21 cellular contexts compared by ENCODE assay signal in the genomic region with DNA sequence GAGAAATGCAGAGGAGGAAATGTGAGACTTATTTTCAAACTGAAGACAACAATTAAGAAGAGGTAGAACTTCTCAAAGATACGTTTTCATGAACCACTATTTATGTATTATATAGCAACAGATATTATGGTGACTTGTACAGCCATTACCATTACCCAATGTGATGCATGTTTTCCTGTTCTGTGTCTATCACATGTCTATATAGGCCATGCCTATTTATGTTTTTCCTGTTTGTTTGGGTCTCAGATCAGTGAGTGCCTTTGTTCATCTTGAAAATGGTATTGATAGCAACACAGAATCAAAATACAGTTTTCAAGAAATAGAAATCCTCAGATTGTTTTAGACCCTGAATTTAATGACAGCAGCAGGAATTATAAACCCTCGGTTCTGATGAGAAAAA. TPM values are rescaled to one million over a fixed set of nuclear protein-coding genes. Genes with fewer than 3 reads are reported as not detected.
DNase-seq lines count a peak whose midpoint lies in the region; FAIRE-seq and TF ChIP-seq lines count a peak whose summit lies in the region.
"Had no signal": no experiment of that assay in that cellular context is flagged by ENCODE, and none has a peak within 500 bp of the region (broad histone marks: within the 10 kb centered on the region; RNA-seq: fewer than 3 reads in every experiment).

No MANE protein-coding gene starts in this region.

- H3K9me3 ChIP-seq in esophagus squamous epithelium: no peaks in the 10 kb centered on the region
- H3K9me3 ChIP-seq: BE2C had no signal

- TF ChIP-seq CTCF in esophagus squamous epithelium (IDR thresholded peaks at IDR 0.05): no peak

- no peaks in the 10 kb centered on the region for H3K27me3 Mint-ChIP-seq in activated T-helper 2 cell treated with anti-CD3 and anti-CD28 coated beads, Interferon-gamma antibody, Interleukin-2, Interleukin-4, amounts not matched to agents 10 μg/mL and 5 μg/mL and 100 μg/mL, durations not matched to agents 14 hours and 24 hours and 36 hours (ENCODE audit: low read depth)
- H3K27me3 Mint-ChIP-seq in activated naive CD4-positive, alpha-beta T cell treated with anti-CD3 and anti-CD28 coated beads, Interleukin-2, amount 10 ng/mL, durations not matched to agents 7 days and 5 days: peaks cover 6% of the 10 kb centered on the region
- H3K27me3 Mint-ChIP-seq in activated CD4-positive, alpha-beta T cell treated with anti-CD3 and anti-CD28 coated beads, Interleukin-2, amount 10 ng/mL, durations not matched to agents 24 days and 14 days: no peaks in the 10 kb centered on the region

- peaks cover 20% of the 10 kb centered on the region for H3K4me1 Mint-ChIP-seq in activated T-helper 2 cell treated with anti-CD3 and anti-CD28 coated beads, Interferon-gamma antibody, Interleukin-2, Interleukin-4, amounts not matched to agents 10 μg/mL and 5 μg/mL and 100 μg/mL, durations not matched to agents 14 hours and 24 hours and 36 hours (ENCODE audit: low read depth)
- H3K4me1 Mint-ChIP-seq in activated naive CD4-positive, alpha-beta T cell treated with anti-CD3 and anti-CD28 coated beads, Interleukin-2, amount 10 ng/mL, durations not matched to agents 7 days and 5 days: no peaks in the 10 kb centered on the region
- no peaks in the 10 kb centered on the region for H3K4me1 Mint-ChIP-seq in activated CD4-positive, alpha-beta T cell treated with anti-CD3 and anti-CD28 coated beads, Interleukin-2, amount 10 ng/mL, durations not matched to agents 24 days and 14 days
- H3K4me1 Mint-ChIP-seq: CD4-positive, alpha-beta memory T cell had no signal

- 61 to 64% methylated on average over 2 of the region's 2 CpGs for WGBS in esophagus squamous epithelium, 2 donors

- H3K4me3 Mint-ChIP-seq in activated T-helper 2 cell treated with anti-CD3 and anti-CD28 coated beads, Interferon-gamma antibody, Interleukin-2, Interleukin-4, amounts not matched to agents 10 μg/mL and 5 μg/mL and 100 μg/mL, durations not matched to agents 14 hours and 24 hours and 36 hours (ENCODE audit: low read depth): no peak overlapping the region
- H3K4me3 Mint-ChIP-seq in activated naive CD4-positive, alpha-beta T cell treated with anti-CD3 and anti-CD28 coated beads, Interleukin-2, amount 10 ng/mL, durations not matched to agents 7 days and 5 days: no peak overlapping the region
- no peak overlapping the region for H3K4me3 Mint-ChIP-seq in activated CD4-positive, alpha-beta T cell treated with anti-CD3 and anti-CD28 coated beads, Interleukin-2, amount 10 ng/mL, durations not matched to agents 24 days and 14 days
- H3K4me3 Mint-ChIP-seq: CD4-positive, alpha-beta memory T cell had no signal

- H3K27ac ChIP-seq in esophagus squamous epithelium: no peak overlapping the region

- no peaks in the 10 kb centered on the region for H3K4me1 ChIP-seq in esophagus squamous epithelium

- TF ChIP-seq POLR2A in GM12892 (IDR thresholded peaks at IDR 0.05; ENCODE audit: low read depth, low read length) (no peak), esophagus squamous epithelium (IDR thresholded peaks at IDR 0.05) (no peak)

- peak overlapping the region; percentile 2 for H3K27ac Mint-ChIP-seq in activated T-helper 2 cell treated with anti-CD3 and anti-CD28 coated beads, Interferon-gamma antibody, Interleukin-2, Interleukin-4, amounts not matched to agents 10 μg/mL and 5 μg/mL and 100 μg/mL, durations not matched to agents 14 hours and 24 hours and 36 hours
- H3K27ac Mint-ChIP-seq in activated naive CD4-positive, alpha-beta T cell treated with anti-CD3 and anti-CD28 coated beads, Interleukin-2, amount 10 ng/mL, durations not matched to agents 7 days and 5 days: no peak overlapping the region
- H3K27ac Mint-ChIP-seq in activated CD4-positive, alpha-beta T cell treated with anti-CD3 and anti-CD28 coated beads, Interleukin-2, amount 10 ng/mL, durations not matched to agents 24 days and 14 days: no peak overlapping the region
- H3K27ac Mint-ChIP-seq: CD4-positive, alpha-beta memory T cell had no signal

- H3K36me3 Mint-ChIP-seq in activated T-helper 2 cell treated with anti-CD3 and anti-CD28 coated beads, Interferon-gamma antibody, Interleukin-2, Interleukin-4, amounts not matched to agents 10 μg/mL and 5 μg/mL and 100 μg/mL, durations not matched to agents 14 hours and 24 hours and 36 hours (ENCODE audit: low read depth): peaks cover 4% of the 10 kb centered on the region
- H3K36me3 Mint-ChIP-seq in activated naive CD4-positive, alpha-beta T cell treated with anti-CD3 and anti-CD28 coated beads, Interleukin-2, amount 10 ng/mL, durations not matched to agents 7 days and 5 days: no peaks in the 10 kb centered on the region
- no peaks in the 10 kb centered on the region for H3K36me3 Mint-ChIP-seq in activated CD4-positive, alpha-beta T cell treated with anti-CD3 and anti-CD28 coated beads, Interleukin-2, amount 10 ng/mL, durations not matched to agents 24 days and 14 days (ENCODE audit: low read depth)
- H3K36me3 Mint-ChIP-seq: CD4-positive, alpha-beta memory T cell had no signal

- intact Hi-C loops in activated T-helper 2 cell treated with anti-CD3 and anti-CD28 coated beads, Interferon-gamma antibody, Interleukin-2, Interleukin-4, amounts not matched to agents 10 μg/mL and 5 μg/mL and 100 μg/mL, durations not matched to agents 14 hours and 24 hours and 36 hours (cut with micrococcal nuclease): no loop called here
- intact Hi-C loops in esophagus squamous epithelium (cut with DNase I): no loop called here
- intact Hi-C loops in activated CD4-positive, alpha-beta T cell treated with anti-CD3 and anti-CD28 coated beads, Interleukin-2, amount 10 ng/mL, durations not matched to agents 24 days and 14 days (cut with micrococcal nuclease): no loop called here

- FAIRE-seq in GM12892 (lab: Jason Lieb, UNC): peak; percentile 44
- FAIRE-seq: GM19239, H54 had no signal

- H3K27me3 ChIP-seq in esophagus squamous epithelium: no peaks in the 10 kb centered on the region
- H3K27me3 ChIP-seq: BE2C had no signal

- no peaks in the 10 kb centered on the region for H3K36me3 ChIP-seq in esophagus squamous epithelium
- H3K36me3 ChIP-seq: BE2C had no signal

- no peak overlapping the region for H3K4me3 ChIP-seq in esophagus squamous epithelium

- DNase-seq in GM12892 (ENCODE audit: insufficient read length): no peak
- DNase-seq in activated T-helper 2 cell treated with anti-CD3 and anti-CD28 coated beads, Interferon-gamma antibody, Interleukin-2, Interleukin-4, amounts not matched to agents 10 μg/mL and 5 μg/mL and 100 μg/mL, durations not matched to agents 14 hours and 24 hours and 36 hours (ENCODE audit: low spot score): no peak
- peak; percentile 69 for DNase-seq in foreskin melanocyte
- DNase-seq in esophagus squamous epithelium (lab: John Stamatoyannopoulos, UW): no peak
- DNase-seq in HPDE6-E6E7 (ENCODE audit: extremely low spot score): no peak
- no peak for DNase-seq in activated naive CD4-positive, alpha-beta T cell treated with anti-CD3 and anti-CD28 coated beads, Interleukin-2, amount 10 ng/mL, durations not matched to agents 7 days and 5 days
- no peak for DNase-seq in activated CD4-positive, alpha-beta T cell treated with anti-CD3 and anti-CD28 coated beads, Interleukin-2, amount 10 ng/mL, durations not matched to agents 24 days and 14 days
- DNase-seq: AML-193; BE2C; C1 segment of cervical spinal cord; Calu3; CD4-positive, alpha-beta memory T cell; COR-L47; DMS53; DMS79 treated with DMSO at 0.1 percent for 48 hours; GF-D8; GOT3; HCEC 1CT had no signal

- CTCF ChIA-PET in activated naive CD4-positive, alpha-beta T cell treated with anti-CD3 and anti-CD28 coated beads, Interleukin-2, amount 10 ng/mL, durations not matched to agents 7 days and 5 days (lab: Charles Lee): no interaction called here

- H3K9me3 Mint-ChIP-seq in activated T-helper 2 cell treated with anti-CD3 and anti-CD28 coated beads, Interferon-gamma antibody, Interleukin-2, Interleukin-4, amounts not matched to agents 10 μg/mL and 5 μg/mL and 100 μg/mL, durations not matched to agents 14 hours and 24 hours and 36 hours: no peaks in the 10 kb centered on the region
- no peaks in the 10 kb centered on the region for H3K9me3 Mint-ChIP-seq in activated naive CD4-positive, alpha-beta T cell treated with anti-CD3 and anti-CD28 coated beads, Interleukin-2, amount 10 ng/mL, durations not matched to agents 7 days and 5 days
- no peaks in the 10 kb centered on the region for H3K9me3 Mint-ChIP-seq in activated CD4-positive, alpha-beta T cell treated with anti-CD3 and anti-CD28 coated beads, Interleukin-2, amount 10 ng/mL, durations not matched to agents 24 days and 14 days

RNA-seq across cellular contexts. Expression of a gene that starts 44.0 kb away (rescaled TPM):
- polyA plus RNA-seq in GM12892 (2012; ENCODE audit: missing spikeins): 26.7 TPM
- total RNA-seq in activated T-helper 2 cell treated with anti-CD3 and anti-CD28 coated beads, Interferon-gamma antibody, Interleukin-2, Interleukin-4, amounts not matched to agents 10 μg/mL and 5 μg/mL and 100 μg/mL, durations not matched to agents 14 hours and 24 hours and 36 hours: 38.6 and 39.1 TPM in 2 replicates
- total RNA-seq in esophagus squamous epithelium: 10 to 100 TPM in 1 of 4 donors, 1 to 10 TPM in 3; 2.2 to 14.5 (median 5.5) TPM
- 2.2 and 3.6 TPM in 2 replicates for total RNA-seq in activated CD4-positive, alpha-beta T cell treated with anti-CD3 and anti-CD28 coated beads, Interleukin-2, amount 10 ng/mL, durations not matched to agents 24 days and 14 days
- total RNA-seq: G401 had no signal
- polyA plus RNA-seq: CD4-positive, alpha-beta memory T cell had no signal
